Comparison of ENCODE assay signal across 8 cellular contexts in genomic region chr20:1802385-1803215, GRCh38.
A peak's percentile ranks its signal among the peaks of the same experiment; 100 is the strongest.
DNase-seq lines count a peak whose midpoint lies in the region; ATAC-seq and TF ChIP-seq lines count a peak whose summit lies in the region.

No MANE protein-coding gene starts in this region.

- peak overlapping the region; percentile 90 for H2AFZ ChIP-seq in IMR-90 (replicated peaks; ENCODE audit: low read length, poor library complexity)

- no peak overlapping the region for H3K18ac ChIP-seq in IMR-90 (ENCODE audit: low read depth, low read length)

- H3K27me3 ChIP-seq in IMR-90 (ENCODE audit: control insufficient read depth, insufficient read depth, low read length): peaks cover 2% of the 10 kb centered on the region; the same call in 1 of the 2 replicates
- peaks cover 11 to 69% of the 10 kb centered on the region in 2 donors for H3K27me3 ChIP-seq in left lung

- no peaks in the 10 kb centered on the region for H3K79me1 ChIP-seq in IMR-90 (ENCODE audit: low read depth in 1 of 2, low read length in 2 of 2)

- H3K4me1 ChIP-seq in IMR-90 (ENCODE audit: control insufficient read depth, insufficient read depth, low read length): peaks cover 5% of the 10 kb centered on the region
- H3K4me1 ChIP-seq in left lung: peaks cover 5 to 58% of the 10 kb centered on the region in 2 donors

- peak; percentile 68 for ATAC-seq in IMR-90 (ENCODE audit: low read depth)
- peak; percentile 79 for ATAC-seq in left lung
- ATAC-seq in GM18519 (IDR thresholded peaks at IDR 0.05; ENCODE audit: low FRiP score, unreplicated experiment): no peak
- ATAC-seq in HG03097 (IDR thresholded peaks at IDR 0.05; ENCODE audit: low FRiP score, unreplicated experiment): no peak

- in situ Hi-C loops in IMR-90 (cut with MboI; ENCODE audit: low sequenced_read_pairs): loop anchor here (5.0 kb wide), 1 partner anchor 100 kb away; no protein-coding TSS in a partner anchor

- BruUV-seq in IMR-90 (replicated peaks; lab: Mats Ljungman, UMichigan): no TSS peak

- H2BK20ac ChIP-seq in IMR-90 (ENCODE audit: low read depth, low read length): no peak overlapping the region; the same call in 1 of the 2 replicates

- peak; percentile 77 for TF ChIP-seq CTCF in IMR-90 (conservative IDR thresholded peaks at IDR 0.05; ENCODE audit: low read depth, low read length)
- TF ChIP-seq CTCF in coronary artery (IDR thresholded peaks at IDR 0.05): peak; percentile 74
- peak; percentile 33 to 56 for TF ChIP-seq CTCF in left lung (IDR thresholded peaks at IDR 0.05)

- H4K20me1 ChIP-seq in IMR-90 (ENCODE audit: insufficient read depth, low read length): no peaks in the 10 kb centered on the region

- peak overlapping the region; percentile 40 for H2BK120ac ChIP-seq in IMR-90 (ENCODE audit: low read depth, low read length)

- peak overlapping the region; percentile 61 for H3K9ac ChIP-seq in IMR-90 (ENCODE audit: low read depth, low read length)

- dilution Hi-C loops in IMR-90 (cut with HindIII; ENCODE audit: low sequenced_read_pairs, unreplicated experiment): no loop called here

- intact Hi-C loops in IMR-90 (cut with micrococcal nuclease): loop anchor here (1.0 to 2.0 kb wide), 5 partner anchors 42 to 370 kb away; partner anchors contain the start of gene SIRPA
- intact Hi-C loops in left lung (cut with DNase I): no loop called here

- H2AK9ac ChIP-seq in IMR-90 (replicated peaks; ENCODE audit: low read depth, low read length, poor library complexity): peak overlapping the region; percentile 22

- peak overlapping the region; percentile 66; the same call in 1 of the 2 replicates for H4K91ac ChIP-seq in IMR-90 (ENCODE audit: insufficient read depth, low read depth, low read length)

- no peaks in the 10 kb centered on the region for H3K9me3 ChIP-seq in IMR-90 (ENCODE audit: control insufficient read depth, insufficient read depth, low read length)
- H3K9me3 ChIP-seq in left lung: no peaks in the 10 kb centered on the region

- peak overlapping the region; percentile 54; the same call in 1 of the 2 replicates for H3K14ac ChIP-seq in IMR-90 (replicated peaks; ENCODE audit: low read depth, low read length)

- H3K56ac ChIP-seq in IMR-90 (ENCODE audit: extremely low read depth, insufficient read depth, low read length): no peak overlapping the region

- peak overlapping the region; percentile 47; the same call in 1 of the 2 replicates for H3K27ac ChIP-seq in IMR-90 (ENCODE audit: insufficient read depth, low read length)
- H3K27ac ChIP-seq in coronary artery: peak overlapping the region in 1 of 2 donors; percentile 79
- peak overlapping the region; percentile 75 to 99 for H3K27ac ChIP-seq in left lung

- H2BK5ac ChIP-seq in IMR-90 (ENCODE audit: low read depth, low read length, poor library complexity, severe bottlenecking): no peak overlapping the region

- H3K4me2 ChIP-seq in IMR-90 (ENCODE audit: low read depth, low read length): peak overlapping the region; percentile 71

- WGBS in IMR-90 (ENCODE audit: extremely low coverage in 2 of 2, insufficient read length in 1 of 2), 2 experiments: 1% methylated on average over 9 of the region's 42 CpGs; no CpG with 5 or more reads in 1 of the 2 experiments

- peak overlapping the region; percentile 22 for H3K23ac ChIP-seq in IMR-90 (ENCODE audit: low read depth, low read length)

- H4K8ac ChIP-seq in IMR-90 (ENCODE audit: low read depth in 2 of 2, low read length in 2 of 2): peak overlapping the region; percentile 48 to 69

- POLR2A ChIA-PET in IMR-90 (lab: Charles Lee; ENCODE audit: unreplicated experiment): interaction anchor here (0.6 kb wide), 1 partner anchor 8 kb away, joined by 4 read pairs; no protein-coding TSS in a partner anchor

- no peaks in the 10 kb centered on the region for H3K9me1 ChIP-seq in IMR-90 (ENCODE audit: insufficient read depth, low read length)

- H3K36me3 ChIP-seq in IMR-90 (ENCODE audit: control insufficient read depth, insufficient read depth, low read length): no peaks in the 10 kb centered on the region
- H3K36me3 ChIP-seq in left lung: no peaks in the 10 kb centered on the region

- peak overlapping the region; percentile 50 for H3K4me3 ChIP-seq in IMR-90 (ENCODE audit: insufficient read depth, low read depth, low read length)
- peak overlapping the region; percentile 81 for H3K4me3 ChIP-seq in coronary artery
- H3K4me3 ChIP-seq in left lung: peak overlapping the region; percentile 34 to 51

- no peak overlapping the region; the same call in 2 of the 3 replicates for H2BK15ac ChIP-seq in IMR-90 (ENCODE audit: low read depth, low read length)

- peak; percentile 82 for DNase-seq in GM03348 (ENCODE audit: low spot score)
- peak; percentile 76 for DNase-seq in IMR-90
- peak; percentile 68 for DNase-seq in SW480 (ENCODE audit: low spot score)
- no peak for DNase-seq in coronary artery (ENCODE audit: low spot score)
- peak; percentile 80 to 94 for DNase-seq in left lung
- DNase-seq in stimulated activated CD4-positive, alpha-beta T cell treated with anti-CD3 and anti-CD28 coated beads, Interleukin-2, amount 100 ng/mL, for 24 hours: peak; percentile 40 to 58

- CTCF ChIA-PET in IMR-90 (lab: Yijun Ruan, JAX): interaction anchor here (0.7 to 1.9 kb wide), 8 partner anchors 9 to 370 kb away, joined by 3 to 6 read pairs (median 4); no protein-coding TSS in a partner anchor

- H2AK5ac ChIP-seq in IMR-90 (ENCODE audit: low read depth, low read length): peak overlapping the region; percentile 4; the same call in 1 of the 2 replicates

- TF ChIP-seq RAD21 in IMR-90 (IDR thresholded peaks at IDR 0.05; ENCODE audit: low read length): peak; percentile 84

- peak overlapping the region; percentile 47 for H4K5ac ChIP-seq in IMR-90 (ENCODE audit: low read depth, low read length)

- H3K4ac ChIP-seq in IMR-90 (ENCODE audit: low read depth, low read length): peak overlapping the region; percentile 25

- TF ChIP-seq POLR2A in IMR-90 (IDR thresholded peaks at IDR 0.05; ENCODE audit: low read depth, low read length): no peak

TF ChIP-seq in IMR-90, 13 proteins besides CTCF, POLR2A, EP300 and RAD21:
- peak; percentile 76 for TF ChIP-seq MAZ (IDR thresholded peaks at IDR 0.05; ENCODE audit: borderline replicate concordance, low read depth, low read length)
- no peak for TF ChIP-seq MXI1 (IDR thresholded peaks at IDR 0.05; ENCODE audit: borderline replicate concordance, low read depth, low read length)
- peak; percentile 76 for TF ChIP-seq SMC3 (IDR thresholded peaks at IDR 0.05; ENCODE audit: low read depth, low read length)

Comparison
In these comparisons a context has a peak if more than half of its experiments do, and no peak if none do; other contexts are left out.
1. ATAC-seq: peak in IMR-90 (single experiment) and left lung (single experiment); none in GM18519 (single experiment) and HG03097 (single experiment).
2. Peak in every context shown above with its lines, with median percentiles within 50 percentile points of each other: H3K4me3 ChIP-seq and CTCF ChIP-seq.